In genomic region chr2:65974067-65974723, GRCh38 we compare ENCODE assay signal across 15 cellular contexts.
DNase-seq lines count a peak whose midpoint lies in the region; ATAC-seq, FAIRE-seq and TF ChIP-seq lines count a peak whose summit lies in the region.
"Had no signal": no experiment of that assay in that cellular context is flagged by ENCODE, and none has a peak within 500 bp of the region (broad histone marks: within the 10 kb centered on the region; RNA-seq: fewer than 3 reads in every experiment).

No MANE protein-coding gene starts in this region.

- H3K4me3 ChIP-seq in AG09309 (ENCODE audit: control insufficient read depth, low read depth, low read length) (no peak overlapping the region), bronchial epithelial cell (ENCODE audit: low read depth, low read length) (no peak overlapping the region), spleen (no peak overlapping the region)
- no peak overlapping the region for H3K4me3 ChIP-seq in CD4-positive, alpha-beta memory T cell (ENCODE audit: low read length in 2 of 2)

- POLR2A ChIA-PET in activated CD4-positive, alpha-beta T cell treated with anti-CD3 and anti-CD28 coated beads for 36 hours (lab: Charles Lee) = no interaction called here
- POLR2A ChIA-PET in CD4-positive, alpha-beta memory T cell (lab: Charles Lee; ENCODE audit: partially characterized antibody) = no interaction called here

- H3K27ac ChIP-seq in spleen = no peak overlapping the region
- no peak overlapping the region for H3K27ac ChIP-seq in CD4-positive, alpha-beta memory T cell (ENCODE audit: low read depth, low read length)

- H3K9me3 Mint-ChIP-seq in activated CD4-positive, alpha-beta T cell treated with anti-CD3 and anti-CD28 coated beads for 36 hours (ENCODE audit: low read depth) = peaks cover 2% of the 10 kb centered on the region
- H3K9me3 Mint-ChIP-seq in CD4-positive, alpha-beta memory T cell = peaks cover 0 to 5% (median 0%) of the 10 kb centered on the region in 8 donors
- H3K9me3 Mint-ChIP-seq: activated naive CD4-positive, alpha-beta T cell treated with anti-CD3 and anti-CD28 coated beads for 36 hours had no signal

- peaks cover 0 to 12% (median 6%) of the 10 kb centered on the region in 8 donors for H3K9me3 ChIP-seq in spleen
- no peaks in the 10 kb centered on the region for H3K9me3 ChIP-seq in CD4-positive, alpha-beta memory T cell (ENCODE audit: control insufficient read depth in 1 of 2, low read length in 2 of 2)

- no peak for TF ChIP-seq POLR2A in spleen (IDR thresholded peaks at IDR 0.05)

- peaks cover 2% of the 10 kb centered on the region for H3K27me3 Mint-ChIP-seq in activated CD4-positive, alpha-beta T cell treated with anti-CD3 and anti-CD28 coated beads for 36 hours
- no peaks in the 10 kb centered on the region for H3K27me3 Mint-ChIP-seq in CD4-positive, alpha-beta memory T cell
- H3K27me3 Mint-ChIP-seq: central memory CD8-positive, alpha-beta T cell had no signal

- no peaks in the 10 kb centered on the region for H3K4me1 Mint-ChIP-seq in activated CD4-positive, alpha-beta T cell treated with anti-CD3 and anti-CD28 coated beads for 36 hours
- no peaks in the 10 kb centered on the region for H3K4me1 Mint-ChIP-seq in CD4-positive, alpha-beta memory T cell
- H3K4me1 Mint-ChIP-seq: central memory CD8-positive, alpha-beta T cell had no signal

- ATAC-seq in GM18867 (IDR thresholded peaks at IDR 0.05; ENCODE audit: unreplicated experiment) = peak; percentile 77
- ATAC-seq in activated CD4-positive, alpha-beta T cell treated with anti-CD3 and anti-CD28 coated beads for 36 hours = no peak
- ATAC-seq: left lobe of liver, Right ventricle myocardium inferior had no signal

- DNase-seq in AG09309 (ENCODE audit: low read depth) = no peak
- DNase-seq in HT-29 (ENCODE audit: low spot score) = peak; percentile 35
- peak; percentile 7 for DNase-seq in bronchial epithelial cell (ENCODE audit: low read depth)
- no peak for DNase-seq in NCI-H510A (lab: John Stamatoyannopoulos, UW)
- no peak for DNase-seq in spleen
- DNase-seq in activated CD4-positive, alpha-beta T cell treated with anti-CD3 and anti-CD28 coated beads for 36 hours = no peak
- DNase-seq in CD4-positive, alpha-beta memory T cell = no peak
- DNase-seq: activated naive CD4-positive, alpha-beta T cell treated with anti-CD3 and anti-CD28 coated beads for 36 hours; NCI-H187 treated with DMSO at 0.1 percent for 48 hours; NCI-H526 treated with DMSO at 0.1 percent for 48 hours; stimulated activated CD4-positive, alpha-beta T cell treated with anti-CD3 and anti-CD28 coated beads, Interleukin-2, amount 100 ng/mL, for 24 hours had no signal

- no peak overlapping the region for H3K27ac Mint-ChIP-seq in activated CD4-positive, alpha-beta T cell treated with anti-CD3 and anti-CD28 coated beads for 36 hours
- H3K27ac Mint-ChIP-seq in CD4-positive, alpha-beta memory T cell = no peak overlapping the region
- H3K27ac Mint-ChIP-seq: activated naive CD4-positive, alpha-beta T cell treated with anti-CD3 and anti-CD28 coated beads for 36 hours had no signal

- H3K36me3 Mint-ChIP-seq in activated CD4-positive, alpha-beta T cell treated with anti-CD3 and anti-CD28 coated beads for 36 hours (ENCODE audit: low read depth) = no peaks in the 10 kb centered on the region
- H3K36me3 Mint-ChIP-seq in CD4-positive, alpha-beta memory T cell = no peaks in the 10 kb centered on the region

- 65 to 98% (median 85%) methylated on average over 3 of the region's 3 CpGs for WGBS in spleen, 5 donors

- FAIRE-seq in bronchial epithelial cell (lab: Jason Lieb, UNC) = no peak

- H3K4me1 ChIP-seq in spleen = no peaks in the 10 kb centered on the region
- H3K4me1 ChIP-seq in CD4-positive, alpha-beta memory T cell (ENCODE audit: insufficient read depth, low read length) = no peaks in the 10 kb centered on the region

- H3K36me3 ChIP-seq in bronchial epithelial cell (ENCODE audit: control insufficient read depth, insufficient read depth, low read length) = no peaks in the 10 kb centered on the region
- H3K36me3 ChIP-seq in spleen = no peaks in the 10 kb centered on the region
- no peaks in the 10 kb centered on the region for H3K36me3 ChIP-seq in CD4-positive, alpha-beta memory T cell (ENCODE audit: insufficient read depth, low read length)

- intact Hi-C loops in spleen (cut with DNase I; ENCODE audit: low total_unique reads) = no loop called here
- intact Hi-C loops in activated CD4-positive, alpha-beta T cell treated with anti-CD3 and anti-CD28 coated beads for 36 hours (cut with DNase I, micrococcal nuclease) = no loop called here
- intact Hi-C loops in CD4-positive, alpha-beta memory T cell (cut with micrococcal nuclease) = no loop called here

- TF ChIP-seq CTCF in AG09309 (IDR thresholded peaks at IDR 0.05; ENCODE audit: control insufficient read depth, insufficient read depth, low read depth, low read length, missing control alignments) (peak; percentile 38), bronchial epithelial cell (IDR thresholded peaks at IDR 0.05; ENCODE audit: insufficient read depth, low read length, severe bottlenecking) (no peak), spleen (IDR thresholded peaks at IDR 0.05 in 8 of 11, conservative IDR thresholded peaks at IDR 0.05 in 3 of 11) (no peak)

- CTCF ChIA-PET in activated CD4-positive, alpha-beta T cell treated with anti-CD3 and anti-CD28 coated beads for 36 hours (lab: Charles Lee) = no interaction called here
- CTCF ChIA-PET in CD4-positive, alpha-beta memory T cell (lab: Charles Lee; ENCODE audit: partially characterized antibody) = no interaction called here

- no peak overlapping the region for H3K4me3 Mint-ChIP-seq in activated CD4-positive, alpha-beta T cell treated with anti-CD3 and anti-CD28 coated beads for 36 hours
- H3K4me3 Mint-ChIP-seq in CD4-positive, alpha-beta memory T cell = no peak overlapping the region
- H3K4me3 Mint-ChIP-seq: activated naive CD4-positive, alpha-beta T cell treated with anti-CD3 and anti-CD28 coated beads for 36 hours; central memory CD8-positive, alpha-beta T cell had no signal

- no peaks in the 10 kb centered on the region for H3K27me3 ChIP-seq in bronchial epithelial cell (ENCODE audit: control insufficient read depth, insufficient read depth, low read length)
- no peaks in the 10 kb centered on the region for H3K27me3 ChIP-seq in spleen (replicated peaks in 1 of 7)
- peaks cover 5% of the 10 kb centered on the region for H3K27me3 ChIP-seq in CD4-positive, alpha-beta memory T cell (ENCODE audit: insufficient read depth, low read length)

Comparison
In these comparisons a context has a peak if more than half of its experiments do, and no peak if none do; other contexts are left out.
1. DNase-seq: peak in HT-29 (single experiment) and bronchial epithelial cell (single experiment); none in AG09309 (single experiment), NCI-H510A (single experiment), spleen (single experiment), activated CD4-positive, alpha-beta T cell treated with anti-CD3 and anti-CD28 coated beads for 36 hours (single experiment) and CD4-positive, alpha-beta memory T cell (0 of 5).